Comparison of ENCODE assay signal across 8 cellular contexts in the genomic region with DNA sequence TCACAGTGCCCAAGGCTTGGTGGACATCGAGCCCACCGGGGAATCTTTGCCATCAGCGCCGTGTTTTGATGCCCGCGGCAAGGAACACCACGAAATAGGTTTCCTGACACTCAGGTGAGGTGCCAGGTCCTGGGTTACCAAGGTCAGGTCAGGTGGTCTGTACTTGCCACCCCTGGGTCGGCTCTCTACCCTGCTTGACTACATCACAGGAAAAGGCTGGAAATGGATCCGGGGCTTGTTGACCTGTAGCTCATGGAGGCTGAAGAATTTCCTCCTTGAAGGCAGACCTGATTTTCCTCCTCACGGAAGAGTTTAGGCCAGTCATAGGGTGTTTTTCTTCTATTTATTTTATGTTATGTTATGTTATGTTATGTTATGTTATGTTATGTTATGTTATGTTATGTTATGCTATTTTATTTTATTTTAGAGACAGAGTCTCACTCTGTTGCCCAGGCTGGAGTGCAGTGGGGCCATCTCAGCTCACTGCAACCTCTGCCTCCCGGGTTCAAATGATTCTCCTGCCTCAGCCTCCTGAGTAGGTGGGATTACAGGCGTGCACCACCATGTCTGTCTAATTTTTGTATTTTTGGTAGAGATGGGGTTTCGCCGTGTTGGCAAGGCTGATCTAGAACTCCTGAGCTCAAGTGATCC. TPM values are rescaled to one million over a fixed set of nuclear protein-coding genes. Genes with fewer than 3 reads are reported as not detected.
DNase-seq lines count a peak whose midpoint lies in the region; ATAC-seq, FAIRE-seq and TF ChIP-seq lines count a peak whose summit lies in the region.
"Not testable (repeated sequence)": the region's sequence is repeated elsewhere in the genome, so short reads cannot be mapped to it uniquely, and the experiment has no call there.

No MANE protein-coding gene starts in this region.

- not testable (repeated sequence) for H3K27me3 Mint-ChIP-seq in activated T-cell treated with anti-CD3 and anti-CD28 coated beads, Interleukin-2, amount 50 U/mL, for 4 hours (ENCODE audit: low read depth)

- not testable (repeated sequence) for H3K27me3 ChIP-seq in HUES48 (ENCODE audit: control insufficient read depth, insufficient read depth, low read length); PC-3 (ENCODE audit: low read length); colonic mucosa; left ventricle myocardium inferior (ENCODE audit: low read depth); mucosa of stomach (ENCODE audit: control insufficient read depth, insufficient read depth, low read length); small intestine (ENCODE audit: control insufficient read depth in 2 of 2, insufficient read depth in 2 of 2, low read length in 2 of 2)

- 15 to 26% (median 17%) methylated on average over 14 of the region's 14 CpGs for WGBS in small intestine, 3 donors

- H3K36me3 ChIP-seq in HUES48 (ENCODE audit: control insufficient read depth, insufficient read depth, low read length); PC-3 (ENCODE audit: low read depth, low read length); colonic mucosa; left ventricle myocardium inferior; mucosa of stomach (ENCODE audit: control insufficient read depth, insufficient read depth, low read length); small intestine (ENCODE audit: control insufficient read depth in 2 of 2, insufficient read depth in 2 of 2, low read length in 2 of 2): not testable (repeated sequence)

- peak overlapping the region; percentile 98 for H3K4me2 ChIP-seq in PC-3 (ENCODE audit: low read length)

- DNase-seq in AG10803 (ENCODE audit: low read depth); activated T-cell treated with anti-CD3 and anti-CD28 coated beads, Interleukin-2, amount 50 U/mL, for 4 hours; colonic mucosa; left ventricle myocardium inferior; small intestine: not testable (repeated sequence)
- DNase-seq in PC-3, result peak; percentile 30

- H3K9ac ChIP-seq in HUES48 (ENCODE audit: low read depth, low read length) (peak overlapping the region; percentile 57), PC-3 (ENCODE audit: low read length) (peak overlapping the region; percentile 79), colonic mucosa (ENCODE audit: low read depth in 2 of 2, low read length in 2 of 2) (peak overlapping the region; percentile 85 to 91), mucosa of stomach (ENCODE audit: low read length) (peak overlapping the region; percentile 79)

- H4K20me1 ChIP-seq in PC-3 (ENCODE audit: low read length), result not testable (repeated sequence)

- intact Hi-C loops in PC-3 (cut with micrococcal nuclease); colonic mucosa (cut with DNase I); left ventricle myocardium inferior (cut with micrococcal nuclease): not testable (repeated sequence)

- H3K4me1 Mint-ChIP-seq in activated T-cell treated with anti-CD3 and anti-CD28 coated beads, Interleukin-2, amount 50 U/mL, for 4 hours (ENCODE audit: low read depth), result peaks cover 20% of the 10 kb centered on the region

- H3K4me1 ChIP-seq in HUES48 (ENCODE audit: control insufficient read depth, insufficient read depth, low read length); colonic mucosa: not testable (repeated sequence)
- H3K4me1 ChIP-seq in PC-3 (ENCODE audit: insufficient read depth, low read length), result peaks cover 12% of the 10 kb centered on the region
- H3K4me1 ChIP-seq in left ventricle myocardium inferior, result peaks cover 33% of the 10 kb centered on the region
- peaks cover 32% of the 10 kb centered on the region for H3K4me1 ChIP-seq in mucosa of stomach (ENCODE audit: control insufficient read depth, insufficient read depth, low read length)
- H3K4me1 ChIP-seq in small intestine (ENCODE audit: control insufficient read depth in 2 of 2, insufficient read depth in 1 of 2, low read depth in 1 of 2, low read length in 1 of 2), result peaks cover 3 to 15% of the 10 kb centered on the region in 2 donors

- not testable (repeated sequence) for TF ChIP-seq CTCF in AG10803 (conservative IDR thresholded peaks at IDR 0.05; ENCODE audit: low read length); PC-3 (conservative IDR thresholded peaks at IDR 0.05; ENCODE audit: low read depth, low read length); colonic mucosa (IDR thresholded peaks at IDR 0.05); left ventricle myocardium inferior (IDR thresholded peaks at IDR 0.05; ENCODE audit: borderline replicate concordance)

- FAIRE-seq in small intestine (lab: Jason Lieb, UNC), result not testable (repeated sequence)

- H3K79me2 ChIP-seq in PC-3 (ENCODE audit: low read length), result not testable (repeated sequence)

- not testable (repeated sequence) for H3K9me3 ChIP-seq in HUES48 (ENCODE audit: control insufficient read depth, insufficient read depth, low read length); PC-3 (ENCODE audit: low read length); colonic mucosa; left ventricle myocardium inferior (replicated peaks); mucosa of stomach (ENCODE audit: control insufficient read depth, low read length); small intestine (ENCODE audit: control insufficient read depth, low read depth)

- peak overlapping the region; percentile 80 for H3K4me3 ChIP-seq in AG10803 (ENCODE audit: low read length)
- H3K4me3 ChIP-seq in HUES48 (ENCODE audit: low read depth, low read length), result peak overlapping the region; percentile 87
- H3K4me3 ChIP-seq in PC-3 (ENCODE audit: low read length), result peak overlapping the region; percentile 78
- H3K4me3 ChIP-seq in colonic mucosa, result peak overlapping the region; percentile 53
- H3K4me3 ChIP-seq in left ventricle myocardium inferior, result peak overlapping the region; percentile 79
- peak overlapping the region; percentile 77 for H3K4me3 ChIP-seq in mucosa of stomach (ENCODE audit: low read length)
- H3K4me3 ChIP-seq in small intestine (ENCODE audit: low read depth in 1 of 2, low read length in 2 of 2), result peak overlapping the region; percentile 31 to 67

- H3K36me3 Mint-ChIP-seq in activated T-cell treated with anti-CD3 and anti-CD28 coated beads, Interleukin-2, amount 50 U/mL, for 4 hours (ENCODE audit: insufficient read depth), result not testable (repeated sequence)

- CTCF ChIA-PET in PC-3 (lab: Charles Lee), result interaction anchor here (0.6 to 0.7 kb wide), 2 partner anchors 21 to 307 kb away, joined by 4 to 6 read pairs; a partner anchor contains a TSS

- ATAC-seq in PC-3, result peak; percentile 15
- ATAC-seq in activated T-cell treated with anti-CD3 and anti-CD28 coated beads, Interleukin-2, amount 50 U/mL, for 4 hours, result not testable (repeated sequence)

- BruUV-seq in PC-3 (replicated peaks; lab: Mats Ljungman, UMichigan), result TSS peak; percentile 74

- H3K4me3 Mint-ChIP-seq in activated T-cell treated with anti-CD3 and anti-CD28 coated beads, Interleukin-2, amount 50 U/mL, for 4 hours, result peak overlapping the region; percentile 82

- not testable (repeated sequence) for H3K9me3 Mint-ChIP-seq in activated T-cell treated with anti-CD3 and anti-CD28 coated beads, Interleukin-2, amount 50 U/mL, for 4 hours

- H3K27ac ChIP-seq in HUES48 (ENCODE audit: low read depth, low read length), result peak overlapping the region; percentile 60
- H3K27ac ChIP-seq in PC-3 (ENCODE audit: low read length), result peak overlapping the region; percentile 50
- peak overlapping the region; percentile 66 for H3K27ac ChIP-seq in colonic mucosa
- H3K27ac ChIP-seq in left ventricle myocardium inferior (replicated peaks), result peak overlapping the region; percentile 93
- peak overlapping the region; percentile 94 to 96 for H3K27ac ChIP-seq in small intestine (ENCODE audit: low read depth in 1 of 2, low read length in 1 of 2)

- POLR2A ChIA-PET in PC-3 (lab: Charles Lee; ENCODE audit: unreplicated experiment), result interaction anchor here (0.6 to 1.1 kb wide), 4 partner anchors 9 to 41 kb away, joined by 3 to 12 read pairs (median 7); a partner anchor contains a TSS

- not testable (repeated sequence) for H3F3A ChIP-seq in PC-3 (ENCODE audit: low read length, unreplicated experiment)

- not testable (repeated sequence) for H3K9me2 ChIP-seq in PC-3 (replicated peaks; ENCODE audit: low read length)

- peak overlapping the region; percentile 99 for H2AFZ ChIP-seq in PC-3 (ENCODE audit: low read length)

RNA-seq across cellular contexts. Expression of a gene that starts 4.6 kb away (rescaled TPM):
- 35.8 and 50.9 TPM in 2 replicates for total RNA-seq in PC-3 (2014; rRNA removed)
- 1 to 10 TPM in 2 of 3 donors, under 1 TPM in 1; 0.84 to 1.3 (median 1.0) TPM for total RNA-seq in activated T-cell treated with anti-CD3 and anti-CD28 coated beads, Interleukin-2, amount 50 U/mL, for 4 hours
- 1 to 10 TPM; 3.7 to 4.1 TPM for total RNA-seq in colonic mucosa
- 17.4 TPM for total RNA-seq in left ventricle myocardium inferior
- 10 to 100 TPM; 25.4 to 39.6 (median 28.9) TPM for polyA plus RNA-seq in small intestine

RNA-seq across cellular contexts. Expression of a gene that starts 10.2 kb away (rescaled TPM):
- total RNA-seq in PC-3 (2014; rRNA removed) (40.6 and 51.0 TPM in 2 replicates), colonic mucosa (10 to 100 TPM; 47.8 to 54.8 TPM), left ventricle myocardium inferior (7.2 TPM)
- 1 to 10 TPM; 1.3 to 2.1 (median 2.0) TPM for total RNA-seq in activated T-cell treated with anti-CD3 and anti-CD28 coated beads, Interleukin-2, amount 50 U/mL, for 4 hours
- polyA plus RNA-seq in small intestine, result 10 to 100 TPM; 37.1 to 60.4 (median 44.0) TPM

RNA-seq across cellular contexts. Expression of a gene that starts 29.7 kb away (rescaled TPM):
- 151 and 195 TPM in 2 replicates for total RNA-seq in PC-3 (2014; rRNA removed)
- total RNA-seq in activated T-cell treated with anti-CD3 and anti-CD28 coated beads, Interleukin-2, amount 50 U/mL, for 4 hours, result 10 to 100 TPM; 70.8 to 82.5 (median 81.1) TPM
- 10 to 100 TPM; 27.2 to 50.1 TPM for total RNA-seq in colonic mucosa
- 50.6 TPM for total RNA-seq in left ventricle myocardium inferior
- polyA plus RNA-seq in small intestine, result 10 to 100 TPM; 42.7 to 73.0 (median 48.8) TPM

RNA-seq across cellular contexts. Expression of a gene that starts 47.1 kb away (rescaled TPM):
- not detected in 2 replicates for total RNA-seq in PC-3 (2014; rRNA removed)
- total RNA-seq in activated T-cell treated with anti-CD3 and anti-CD28 coated beads, Interleukin-2, amount 50 U/mL, for 4 hours, result not detected
- under 1 TPM in 1 of 2 donors, not detected in 1; 0.40 TPM for total RNA-seq in colonic mucosa
- not detected for total RNA-seq in left ventricle myocardium inferior
- polyA plus RNA-seq in small intestine, result 10 to 100 TPM in 2 of 3 donors, 1 to 10 TPM in 1; 6.4 to 35.7 (median 31.8) TPM

RNA-seq across cellular contexts. Expression of a gene that starts 58.7 kb away (rescaled TPM):
- total RNA-seq in PC-3 (2014; rRNA removed), result not detected in 2 replicates
- not detected for total RNA-seq in activated T-cell treated with anti-CD3 and anti-CD28 coated beads, Interleukin-2, amount 50 U/mL, for 4 hours
- 10 to 100 TPM in 1 of 2 donors, 1 to 10 TPM in 1; 5.7 to 18.4 TPM for total RNA-seq in colonic mucosa
- total RNA-seq in left ventricle myocardium inferior, result not detected
- under 1 TPM; 0.22 to 0.54 (median 0.39) TPM for polyA plus RNA-seq in small intestine
